Comparison of ENCODE assay signal across 15 cellular contexts in the genomic region with DNA sequence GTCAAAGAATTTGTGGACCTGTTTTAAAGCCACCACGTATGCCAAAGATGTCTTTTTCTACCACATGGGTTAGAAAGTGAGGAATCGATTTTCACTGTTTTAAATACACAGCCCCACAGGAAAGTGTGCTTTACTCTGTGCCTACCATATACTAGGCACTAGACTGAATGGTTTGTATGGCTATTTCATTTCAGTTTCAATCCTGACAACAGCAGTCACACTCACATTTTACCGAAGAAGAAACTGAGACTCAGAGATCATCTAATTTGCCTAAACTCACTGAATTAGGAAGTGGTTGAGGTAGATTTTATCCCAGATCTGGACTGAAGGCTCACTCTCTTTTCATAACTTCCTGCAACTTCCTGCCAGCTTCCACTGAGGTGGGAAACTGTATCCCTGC.
DNase-seq lines count a peak whose midpoint lies in the region; ATAC-seq lines count a peak whose summit lies in the region.
"Had no signal": no experiment of that assay in that cellular context is flagged by ENCODE, and none has a peak within 500 bp of the region (broad histone marks: within the 10 kb centered on the region; RNA-seq: fewer than 3 reads in every experiment).

No MANE protein-coding gene starts in this region.

- no peak for DNase-seq in activated T-cell treated with anti-CD3 and anti-CD28 coated beads, Interleukin-2, amount 50 U/mL, for 48 hours
- no peak for DNase-seq in 8988T
- no peak for DNase-seq in SIG-M5 (lab: John Stamatoyannopoulos, UW)
- no peak for DNase-seq in SHP77 (lab: John Stamatoyannopoulos, UW)
- DNase-seq: activated naive CD4-positive, alpha-beta T cell treated with anti-CD3 and anti-CD28 coated beads, Interleukin-2, amount 10 ng/mL, durations not matched to agents 7 days and 5 days; effector CD8-positive, alpha-beta T cell; H7; mammary epithelial cell; right cardiac atrium; stimulated activated CD4-positive, alpha-beta T cell treated with anti-CD3 and anti-CD28 coated beads, Interleukin-4, amount 100 ng/mL, for 24 hours had no signal

- peak; percentile 60 for ATAC-seq in GM18520 (IDR thresholded peaks at IDR 0.05; ENCODE audit: unreplicated experiment)
- ATAC-seq in GM19468 (IDR thresholded peaks at IDR 0.05; ENCODE audit: extremely low read depth, unreplicated experiment) = peak; percentile 53
- ATAC-seq in HG02798 (IDR thresholded peaks at IDR 0.05; ENCODE audit: poor library complexity, unreplicated experiment) = peak; percentile 83
- peak; percentile 56 for ATAC-seq in HG03378 (IDR thresholded peaks at IDR 0.05; ENCODE audit: unreplicated experiment)
- ATAC-seq: right cardiac atrium; stimulated activated memory B cell treated with anti-CD40 and anti-IgM and Interleukin-4, amounts not matched to agents 10 μg/mL and 1 μg/mL and 100 μg/mL, for 72 hours had no signal
